In the genomic region with DNA sequence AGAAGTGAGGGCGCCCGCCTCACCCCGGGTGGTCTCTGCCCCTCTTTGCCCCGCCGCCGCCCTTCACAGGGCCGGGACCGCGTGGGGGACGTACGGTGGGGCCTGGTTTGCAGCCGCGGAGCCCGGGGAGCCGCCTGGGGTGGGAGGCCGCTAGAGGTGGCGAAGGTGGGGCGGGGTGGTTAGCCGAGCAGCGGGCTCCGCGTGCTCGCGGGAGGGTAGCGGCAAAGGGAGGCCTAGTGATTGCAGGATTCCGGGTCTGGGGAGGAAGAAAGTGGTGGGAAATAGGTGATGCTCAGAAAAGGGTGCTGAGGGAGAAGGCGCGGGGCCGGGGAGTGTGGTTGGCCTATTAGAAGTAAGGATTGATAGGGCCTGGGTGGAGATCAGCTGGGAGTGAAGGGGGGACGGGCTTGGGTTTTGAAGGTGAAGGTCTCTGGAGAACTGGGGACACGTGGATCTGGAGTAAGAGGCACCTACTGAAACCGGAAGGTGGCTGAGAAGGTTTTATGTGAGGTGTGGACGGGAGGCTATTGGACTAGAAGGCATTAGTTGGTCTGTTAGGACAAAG, we compare ENCODE assay signal across 8 cellular contexts. TPM values are rescaled to one million over a fixed set of nuclear protein-coding genes. Genes with fewer than 3 reads are reported as not detected.
DNase-seq lines count a peak whose midpoint lies in the region; FAIRE-seq and TF ChIP-seq lines count a peak whose summit lies in the region.

No MANE protein-coding gene starts in this region.

- H3K27ac ChIP-seq in HEK293 (ENCODE audit: extremely low read depth, low read depth, low read length) (peak overlapping the region; percentile 57; the same call in 1 of the 2 replicates), coronary artery (peak overlapping the region; percentile 84 to 93), mesodermal cell (ENCODE audit: low read depth, low read length, severe bottlenecking) (peak overlapping the region; percentile 79)

- FAIRE-seq in frontal cortex (lab: Jason Lieb, UNC): no peak

- TF ChIP-seq CTCF in GM12865 (IDR thresholded peaks at IDR 0.05; ENCODE audit: insufficient read depth, low read depth, low read length, missing control alignments) (no peak), HEK293 (tag by site-specific recombination; IDR thresholded peaks at IDR 0.05) (no peak), coronary artery (IDR thresholded peaks at IDR 0.05) (no peak)

- CTCF ChIA-PET in HEK293 (lab: Yijun Ruan, JAX): no interaction called here

- peak; percentile 80 for DNase-seq in GM12865 (ENCODE audit: low read depth)
- DNase-seq in NCI-H1105 (lab: John Stamatoyannopoulos, UW): peak; percentile 36
- peak; percentile 38 for DNase-seq in activated CD4-positive, alpha-beta T cell treated with anti-CD3 and anti-CD28 coated beads for 1 hour
- DNase-seq in coronary artery (ENCODE audit: low spot score): peak; percentile 77
- DNase-seq in stimulated activated CD8-positive, alpha-beta memory T cell treated with anti-CD3 and anti-CD28 coated beads, Interleukin-4, amount 100 ng/mL, for 24 hours (ENCODE audit: low read depth): peak; percentile 38
- DNase-seq in frontal cortex (ENCODE audit: low spot score in 2 of 2): no peak

- H3K4me3 ChIP-seq in GM12865 (ENCODE audit: low read depth, low read length): peak overlapping the region; percentile 97
- H3K4me3 ChIP-seq in HEK293 (ENCODE audit: low read depth, low read length): peak overlapping the region; percentile 93
- peak overlapping the region; percentile 93 for H3K4me3 ChIP-seq in coronary artery
- H3K4me3 ChIP-seq in mesodermal cell (ENCODE audit: extremely low read depth, insufficient read depth, low read length, poor library complexity, severe bottlenecking): peak overlapping the region; percentile 96

- H3K9me3 ChIP-seq in HEK293 (ENCODE audit: control insufficient read depth, insufficient read depth, low read depth, low read length) (no peaks in the 10 kb centered on the region), mesodermal cell (ENCODE audit: control insufficient read depth, low read length) (no peaks in the 10 kb centered on the region)

- WGBS in mesodermal cell (ENCODE audit: insufficient coverage in 2 of 2), 2 experiments: 0% methylated on average over 17 to 21 of the region's 33 CpGs

- peaks cover 0 to 4% of the 10 kb centered on the region in 2 experiments; a peak in 1 of 3 replicates for H3K36me3 ChIP-seq in HEK293 (ENCODE audit: control insufficient read depth in 2 of 2, insufficient read depth in 1 of 2, low read length in 2 of 2)
- H3K36me3 ChIP-seq in mesodermal cell (ENCODE audit: control insufficient read depth, insufficient read depth, low read length): peaks cover 29% of the 10 kb centered on the region

- H3K4me1 ChIP-seq in HEK293 (ENCODE audit: control insufficient read depth, insufficient read depth, low read length): peaks cover 2% of the 10 kb centered on the region; the same call in 1 of the 2 replicates
- peaks cover 7% of the 10 kb centered on the region for H3K4me1 ChIP-seq in mesodermal cell (ENCODE audit: control insufficient read depth, insufficient read depth, low read length, poor library complexity, severe bottlenecking)

- POLR2A ChIA-PET in HEK293 (lab: Yijun Ruan, JAX): interaction anchor here (1.1 to 1.6 kb wide), 3 partner anchors 9 to 206 kb away, joined by 3 to 6 read pairs (median 4); a partner anchor contains a TSS

TF ChIP-seq in HEK293, 187 proteins besides CTCF, POLR2A, EP300 and RAD21 (continues in another document):
- TF ChIP-seq EGR2 (tag by site-specific recombination; IDR thresholded peaks at IDR 0.05; ENCODE audit: low read depth) (no peak), SP2 (tag by site-specific recombination; IDR thresholded peaks at IDR 0.05) (peak; percentile 51), ZNF677 (tag by site-specific recombination; IDR thresholded peaks at IDR 0.05) (no peak), KLF1 (tag by site-specific recombination; IDR thresholded peaks at IDR 0.05) (peak; percentile 47), ZFP69B (tag by site-specific recombination; IDR thresholded peaks at IDR 0.05) (no peak), ZNF37A (tag by site-specific recombination; IDR thresholded peaks at IDR 0.05) (no peak), ZNF24 (tag by site-specific recombination; IDR thresholded peaks at IDR 0.05) (no peak), TRIM28 (IDR thresholded peaks at IDR 0.05; ENCODE audit: borderline replicate concordance, low read length) (no peak), ZNF654 (tag by site-specific recombination; IDR thresholded peaks at IDR 0.05; ENCODE audit: low read depth) (no peak), ZNF23 (tag by site-specific recombination; IDR thresholded peaks at IDR 0.05; ENCODE audit: borderline replicate concordance) (no peak), ZNF555 (tag by site-specific recombination; conservative IDR thresholded peaks at IDR 0.05) (no peak), ZNF529 (tag by site-specific recombination; IDR thresholded peaks at IDR 0.05; ENCODE audit: insufficient replicate concordance) (no peak), ZNF404 (tag by site-specific recombination; IDR thresholded peaks at IDR 0.05) (no peak)
- TF ChIP-seq, protein P1, sequence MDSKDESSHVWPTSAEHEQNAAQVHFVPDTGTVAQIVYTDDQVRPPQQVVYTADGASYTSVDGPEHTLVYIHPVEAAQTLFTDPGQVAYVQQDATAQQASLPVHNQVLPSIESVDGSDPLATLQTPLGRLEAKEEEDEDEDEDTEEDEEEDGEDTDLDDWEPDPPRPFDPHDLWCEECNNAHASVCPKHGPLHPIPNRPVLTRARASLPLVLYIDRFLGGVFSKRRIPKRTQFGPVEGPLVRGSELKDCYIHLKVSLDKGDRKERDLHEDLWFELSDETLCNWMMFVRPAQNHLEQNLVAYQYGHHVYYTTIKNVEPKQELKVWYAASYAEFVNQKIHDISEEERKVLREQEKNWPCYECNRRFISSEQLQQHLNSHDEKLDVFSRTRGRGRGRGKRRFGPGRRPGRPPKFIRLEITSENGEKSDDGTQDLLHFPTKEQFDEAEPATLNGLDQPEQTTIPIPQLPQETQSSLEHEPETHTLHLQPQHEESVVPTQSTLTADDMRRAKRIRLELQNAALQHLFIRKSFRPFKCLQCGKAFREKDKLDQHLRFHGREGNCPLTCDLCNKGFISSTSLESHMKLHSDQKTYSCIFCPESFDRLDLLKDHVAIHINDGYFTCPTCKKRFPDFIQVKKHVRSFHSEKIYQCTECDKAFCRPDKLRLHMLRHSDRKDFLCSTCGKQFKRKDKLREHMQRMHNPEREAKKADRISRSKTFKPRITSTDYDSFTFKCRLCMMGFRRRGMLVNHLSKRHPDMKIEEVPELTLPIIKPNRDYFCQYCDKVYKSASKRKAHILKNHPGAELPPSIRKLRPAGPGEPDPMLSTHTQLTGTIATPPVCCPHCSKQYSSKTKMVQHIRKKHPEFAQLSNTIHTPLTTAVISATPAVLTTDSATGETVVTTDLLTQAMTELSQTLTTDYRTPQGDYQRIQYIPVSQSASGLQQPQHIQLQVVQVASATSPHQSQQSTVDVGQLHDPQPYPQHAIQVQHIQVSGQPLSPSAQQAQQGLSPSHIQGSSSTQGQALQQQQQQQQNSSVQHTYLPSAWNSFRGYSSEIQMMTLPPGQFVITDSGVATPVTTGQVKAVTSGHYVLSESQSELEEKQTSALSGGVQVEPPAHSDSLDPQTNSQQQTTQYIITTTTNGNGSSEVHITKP (tag by site-specific recombination; IDR thresholded peaks at IDR 0.05): no peak; the same call in 1 of the 2 replicates
- TF ChIP-seq, protein P2, sequence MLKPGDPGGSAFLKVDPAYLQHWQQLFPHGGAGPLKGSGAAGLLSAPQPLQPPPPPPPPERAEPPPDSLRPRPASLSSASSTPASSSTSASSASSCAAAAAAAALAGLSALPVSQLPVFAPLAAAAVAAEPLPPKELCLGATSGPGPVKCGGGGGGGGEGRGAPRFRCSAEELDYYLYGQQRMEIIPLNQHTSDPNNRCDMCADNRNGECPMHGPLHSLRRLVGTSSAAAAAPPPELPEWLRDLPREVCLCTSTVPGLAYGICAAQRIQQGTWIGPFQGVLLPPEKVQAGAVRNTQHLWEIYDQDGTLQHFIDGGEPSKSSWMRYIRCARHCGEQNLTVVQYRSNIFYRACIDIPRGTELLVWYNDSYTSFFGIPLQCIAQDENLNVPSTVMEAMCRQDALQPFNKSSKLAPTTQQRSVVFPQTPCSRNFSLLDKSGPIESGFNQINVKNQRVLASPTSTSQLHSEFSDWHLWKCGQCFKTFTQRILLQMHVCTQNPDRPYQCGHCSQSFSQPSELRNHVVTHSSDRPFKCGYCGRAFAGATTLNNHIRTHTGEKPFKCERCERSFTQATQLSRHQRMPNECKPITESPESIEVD (tag by site-specific recombination; IDR thresholded peaks at IDR 0.05): no peak
- TF ChIP-seq, protein P3, sequence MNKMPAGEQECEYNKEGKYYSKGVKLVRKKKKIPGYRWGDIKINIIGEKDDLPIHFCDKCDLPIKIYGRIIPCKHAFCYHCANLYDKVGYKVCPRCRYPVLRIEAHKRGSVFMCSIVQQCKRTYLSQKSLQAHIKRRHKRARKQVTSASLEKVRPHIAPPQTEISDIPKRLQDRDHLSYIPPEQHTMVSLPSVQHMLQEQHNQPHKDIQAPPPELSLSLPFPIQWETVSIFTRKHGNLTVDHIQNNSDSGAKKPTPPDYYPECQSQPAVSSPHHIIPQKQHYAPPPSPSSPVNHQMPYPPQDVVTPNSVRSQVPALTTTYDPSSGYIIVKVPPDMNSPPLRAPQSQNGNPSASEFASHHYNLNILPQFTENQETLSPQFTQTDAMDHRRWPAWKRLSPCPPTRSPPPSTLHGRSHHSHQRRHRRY (tag by site-specific recombination; IDR thresholded peaks at IDR 0.05): no peak
- TF ChIP-seq, protein P4, sequence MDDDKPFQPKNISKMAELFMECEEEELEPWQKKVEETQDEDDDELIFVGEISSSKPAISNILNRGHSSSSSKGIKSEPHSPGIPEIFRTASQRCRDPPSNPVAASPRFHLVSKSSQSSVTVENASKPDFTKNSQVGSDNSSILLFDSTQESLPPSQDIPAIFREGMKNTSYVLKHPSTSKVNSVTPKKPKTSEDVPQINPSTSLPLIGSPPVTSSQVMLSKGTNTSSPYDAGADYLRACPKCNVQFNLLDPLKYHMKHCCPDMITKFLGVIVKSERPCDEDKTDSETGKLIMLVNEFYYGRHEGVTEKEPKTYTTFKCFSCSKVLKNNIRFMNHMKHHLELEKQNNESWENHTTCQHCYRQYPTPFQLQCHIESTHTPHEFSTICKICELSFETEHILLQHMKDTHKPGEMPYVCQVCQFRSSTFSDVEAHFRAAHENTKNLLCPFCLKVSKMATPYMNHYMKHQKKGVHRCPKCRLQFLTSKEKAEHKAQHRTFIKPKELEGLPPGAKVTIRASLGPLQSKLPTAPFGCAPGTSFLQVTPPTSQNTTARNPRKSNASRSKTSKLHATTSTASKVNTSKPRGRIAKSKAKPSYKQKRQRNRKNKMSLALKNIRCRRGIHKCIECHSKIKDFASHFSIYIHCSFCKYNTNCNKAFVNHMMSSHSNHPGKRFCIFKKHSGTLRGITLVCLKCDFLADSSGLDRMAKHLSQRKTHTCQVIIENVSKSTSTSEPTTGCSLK (tag by site-specific recombination; IDR thresholded peaks at IDR 0.05): no peak

RNA-seq across cellular contexts. Expression of a gene that starts 0.6 kb away (rescaled TPM):
- 43.9 TPM for polyA plus RNA-seq in mesodermal cell (2013, experiment 1 of 2)
- polyA plus RNA-seq in mesodermal cell (2013, experiment 2 of 2): 37.1 TPM
- 73.0 TPM for total RNA-seq in frontal cortex

Comparison
In these comparisons a context has a peak if more than half of its experiments do, and no peak if none do; other contexts are left out.
1. DNase-seq: peak in GM12865 (single experiment), NCI-H1105 (single experiment), activated CD4-positive, alpha-beta T cell treated with anti-CD3 and anti-CD28 coated beads for 1 hour (single experiment), coronary artery (single experiment) and stimulated activated CD8-positive, alpha-beta memory T cell treated with anti-CD3 and anti-CD28 coated beads, Interleukin-4, amount 100 ng/mL, for 24 hours (single experiment); none in frontal cortex (0 of 2).
2. Peak in every context shown above with its lines, with median percentiles within 50 percentile points of each other: H3K4me3 ChIP-seq and H3K27ac ChIP-seq.